Comparison of ENCODE assay signal across 35 cellular contexts in genomic region chr12:64916431-64916830, GRCh38.
"Had no signal": no experiment of that assay in that cellular context is flagged by ENCODE, and none has a peak within 500 bp of the region (broad histone marks: within the 10 kb centered on the region; RNA-seq: fewer than 3 reads in every experiment).

No MANE protein-coding gene starts in this region.

- DNase-seq: activated CD4-positive, alpha-beta memory T cell treated with anti-CD3 and anti-CD28 coated beads, Interleukin-2, amount 10 ng/mL, durations not matched to agents 7 days and 5 days; activated CD4-positive, alpha-beta T cell treated with anti-CD3 and anti-CD28 coated beads for 1 hour; activated CD4-positive, alpha-beta T cell treated with anti-CD3 and anti-CD28 coated beads for 48 hours; activated CD4-positive, CD25-positive, alpha-beta regulatory T cell; activated CD8-positive, alpha-beta memory T cell treated with anti-CD3 and anti-CD28 coated beads for 24 hours; activated CD8-positive, alpha-beta memory T cell treated with anti-CD3 and anti-CD28 coated beads, Interleukin-2, amount 10 ng/mL, durations not matched to agents 7 days and 5 days; activated CD8-positive, alpha-beta memory T cell treated with anti-CD3 and anti-CD28 coated beads, Interleukin-2, amount 50 U/mL, for 48 hours; activated effector memory CD4-positive, alpha-beta T cell treated with Interleukin-2 at 50 U/mL for 16 hours; activated naive CD4-positive, alpha-beta T cell treated with anti-CD3 and anti-CD28 coated beads, Interleukin-2, amount 10 ng/mL, durations not matched to agents 7 days and 5 days; activated naive CD8-positive, alpha-beta T cell treated with anti-CD3 and anti-CD28 coated beads, Interleukin-2, amount 50 U/mL, for 24 hours; activated T-cell treated with anti-CD3 and anti-CD28 coated beads, Interleukin-2, amount 50 U/mL, for 48 hours; aorta; brain microvascular endothelial cell; central memory CD4-positive, alpha-beta T cell; Karpas-422; MM.1S; MV-4-11; NCI-H1092; NCI-H1436 treated with DMSO at 0.1 percent for 48 hours; NCI-H1694 treated with DMSO at 0.1 percent for 48 hours; NCI-H2029; NCI-H345; NCI-H524 treated with DMSO at 0.1 percent for 48 hours; NK-92 treated with Interleukin-12 subunit alpha and Interleukin-12 subunit beta, amount 100 ng/mL, for 24 hours; PC-9; SIG-M5; SW 1271; T-helper 1 cell; T-helper 2 cell; T-helper 9 cell; WERI-Rb-1 had no signal

- H3K4me2 ChIP-seq: PC-9 had no signal

- H3K4me3 Mint-ChIP-seq: activated CD4-positive, alpha-beta memory T cell treated with anti-CD3 and anti-CD28 coated beads, Interleukin-2, amount 10 ng/mL, durations not matched to agents 7 days and 5 days; activated CD8-positive, alpha-beta memory T cell treated with anti-CD3 and anti-CD28 coated beads, Interleukin-2, amount 10 ng/mL, durations not matched to agents 7 days and 5 days; activated naive CD4-positive, alpha-beta T cell treated with anti-CD3 and anti-CD28 coated beads, Interleukin-2, amount 10 ng/mL, durations not matched to agents 7 days and 5 days; activated naive CD8-positive, alpha-beta T cell; activated naive CD8-positive, alpha-beta T cell treated with anti-CD3 and anti-CD28 coated beads, Interleukin-2, amount 50 U/mL, for 24 hours had no signal

- ATAC-seq: activated CD8-positive, alpha-beta memory T cell treated with anti-CD3 and anti-CD28 coated beads, Interleukin-2, amount 10 ng/mL, durations not matched to agents 7 days and 5 days; activated naive CD8-positive, alpha-beta T cell treated with anti-CD3 and anti-CD28 coated beads, Interleukin-2, amount 50 U/mL, for 24 hours; Right ventricle myocardium inferior; SK-N-SH treated with all-trans-retinoic acid at 6 μM for 48 hours had no signal

- H3K4me3 ChIP-seq: PC-9 had no signal

- H3K9me3 Mint-ChIP-seq: activated CD4-positive, alpha-beta memory T cell treated with anti-CD3 and anti-CD28 coated beads, Interleukin-2, amount 10 ng/mL, durations not matched to agents 7 days and 5 days; activated naive CD4-positive, alpha-beta T cell treated with anti-CD3 and anti-CD28 coated beads, Interleukin-2, amount 10 ng/mL, durations not matched to agents 7 days and 5 days; activated naive CD8-positive, alpha-beta T cell treated with anti-CD3 and anti-CD28 coated beads, Interleukin-2, amount 50 U/mL, for 24 hours had no signal

- H3K27ac Mint-ChIP-seq: activated CD4-positive, alpha-beta memory T cell treated with anti-CD3 and anti-CD28 coated beads, Interleukin-2, amount 10 ng/mL, durations not matched to agents 7 days and 5 days; activated CD8-positive, alpha-beta memory T cell treated with anti-CD3 and anti-CD28 coated beads, Interleukin-2, amount 10 ng/mL, durations not matched to agents 7 days and 5 days; activated naive CD4-positive, alpha-beta T cell treated with anti-CD3 and anti-CD28 coated beads, Interleukin-2, amount 10 ng/mL, durations not matched to agents 7 days and 5 days; activated naive CD8-positive, alpha-beta T cell; activated naive CD8-positive, alpha-beta T cell treated with anti-CD3 and anti-CD28 coated beads, Interleukin-2, amount 50 U/mL, for 24 hours had no signal

- H3K27ac ChIP-seq: brain microvascular endothelial cell, PC-9, RWPE1, WERI-Rb-1 had no signal

- H3K36me3 Mint-ChIP-seq: activated CD8-positive, alpha-beta memory T cell treated with anti-CD3 and anti-CD28 coated beads, Interleukin-2, amount 10 ng/mL, durations not matched to agents 7 days and 5 days; activated naive CD4-positive, alpha-beta T cell treated with anti-CD3 and anti-CD28 coated beads, Interleukin-2, amount 10 ng/mL, durations not matched to agents 7 days and 5 days; activated naive CD8-positive, alpha-beta T cell had no signal

- H3K36me3 ChIP-seq: brain microvascular endothelial cell, WERI-Rb-1 had no signal

- H2AFZ ChIP-seq: PC-9 had no signal

- H3K4me1 Mint-ChIP-seq: activated CD4-positive, alpha-beta memory T cell treated with anti-CD3 and anti-CD28 coated beads, Interleukin-2, amount 10 ng/mL, durations not matched to agents 7 days and 5 days; activated CD8-positive, alpha-beta memory T cell treated with anti-CD3 and anti-CD28 coated beads, Interleukin-2, amount 10 ng/mL, durations not matched to agents 7 days and 5 days; activated naive CD4-positive, alpha-beta T cell treated with anti-CD3 and anti-CD28 coated beads, Interleukin-2, amount 10 ng/mL, durations not matched to agents 7 days and 5 days; activated naive CD8-positive, alpha-beta T cell treated with anti-CD3 and anti-CD28 coated beads, Interleukin-2, amount 50 U/mL, for 24 hours had no signal
